Comparison of ENCODE assay signal across 8 cellular contexts in genomic region chr10:130137077-130137448, GRCh38. TPM values are rescaled to one million over a fixed set of nuclear protein-coding genes. Genes with fewer than 3 reads are reported as not detected.
A peak's percentile ranks its signal among the peaks of the same experiment; 100 is the strongest.
DNase-seq lines count a peak whose midpoint lies in the region; ATAC-seq and TF ChIP-seq lines count a peak whose summit lies in the region.

No MANE protein-coding gene starts in this region.

- no peak overlapping the region for H4K5ac ChIP-seq in mesendoderm (ENCODE audit: low read length)

- no peak overlapping the region for H2BK5ac ChIP-seq in mesendoderm (ENCODE audit: low read length)

- no peak for TF ChIP-seq CTCF in breast epithelium (IDR thresholded peaks at IDR 0.05)

- no CpG with 5 or more reads among the region's 10 CpGs for WGBS in mesendoderm (ENCODE audit: extremely low coverage, insufficient coverage, low lambda C conversion rate)

- intact Hi-C loops in breast epithelium (cut with DNase I; ENCODE audit: low total_unique reads), result no loop called here

- peaks cover 29% of the 10 kb centered on the region for H3K36me3 ChIP-seq in MG63
- no peaks in the 10 kb centered on the region for H3K36me3 ChIP-seq in breast epithelium
- H3K36me3 ChIP-seq in mesendoderm (ENCODE audit: control insufficient read depth, insufficient read depth, low read length), result no peaks in the 10 kb centered on the region

- H4K8ac ChIP-seq in mesendoderm (ENCODE audit: low read depth, low read length), result no peak overlapping the region

- no peak overlapping the region for H2BK15ac ChIP-seq in mesendoderm (replicated peaks; ENCODE audit: low read depth)

- no peak overlapping the region for H2AK5ac ChIP-seq in mesendoderm (ENCODE audit: low read length)

- H3K27ac ChIP-seq in breast epithelium, result peak overlapping the region; percentile 84 to 93
- no peak overlapping the region for H3K27ac ChIP-seq in mesendoderm (ENCODE audit: low read depth, low read length)

- DNase-seq in EL, result peak; percentile 30
- peak; percentile 11 for DNase-seq in MG63
- DNase-seq in breast epithelium (ENCODE audit: low spot score in 2 of 2), result no peak
- peak; percentile 69 for DNase-seq in mesendoderm
- DNase-seq in CD1c-positive myeloid dendritic cell (ENCODE audit: extremely low spot score), result no peak

- no peak overlapping the region for H3K23ac ChIP-seq in mesendoderm (ENCODE audit: low read length)

- H3K9ac ChIP-seq in mesendoderm (ENCODE audit: low read length), result peak overlapping the region; percentile 94

- H3K56ac ChIP-seq in mesendoderm (ENCODE audit: low read length), result peak overlapping the region; percentile 95

- peaks cover 9% of the 10 kb centered on the region for H3K79me1 ChIP-seq in mesendoderm (ENCODE audit: low read length)

- H3K9me3 ChIP-seq in MG63 (no peaks in the 10 kb centered on the region), breast epithelium (no peaks in the 10 kb centered on the region)

- peaks cover 48% of the 10 kb centered on the region for H3K79me2 ChIP-seq in mesendoderm (ENCODE audit: control insufficient read depth, insufficient read depth, low read length)

- ATAC-seq in HG02763 (IDR thresholded peaks at IDR 0.05; ENCODE audit: unreplicated experiment) (no peak), GM21381 (IDR thresholded peaks at IDR 0.05; ENCODE audit: unreplicated experiment) (no peak), GM18867 (IDR thresholded peaks at IDR 0.05; ENCODE audit: unreplicated experiment) (no peak)

- peak overlapping the region; percentile 91 for H3K4me3 ChIP-seq in MG63
- H3K4me3 ChIP-seq in breast epithelium, result peak overlapping the region; percentile 99 to 100 (median 100)
- peak overlapping the region; percentile 33 for H3K4me3 ChIP-seq in mesendoderm (ENCODE audit: low read length)

- H3K18ac ChIP-seq in mesendoderm (ENCODE audit: low read length), result peak overlapping the region; percentile 89

- H3K4me1 ChIP-seq in breast epithelium (peaks cover 0 to 12% of the 10 kb centered on the region in 2 donors), mesendoderm (ENCODE audit: control insufficient read depth, low read depth, low read length) (peaks cover 3% of the 10 kb centered on the region)

- no peak overlapping the region for H2BK120ac ChIP-seq in mesendoderm (ENCODE audit: low read depth, low read length)

- TF ChIP-seq POLR2A in breast epithelium (IDR thresholded peaks at IDR 0.05), result no peak

- peak overlapping the region; percentile 73 for H3K4me2 ChIP-seq in mesendoderm (ENCODE audit: low read length)

- peak overlapping the region; percentile 50 for H3K4ac ChIP-seq in mesendoderm (ENCODE audit: low read depth, low read length)

- H3K27me3 ChIP-seq in MG63, result no peaks in the 10 kb centered on the region
- no peaks in the 10 kb centered on the region for H3K27me3 ChIP-seq in breast epithelium
- no peaks in the 10 kb centered on the region for H3K27me3 ChIP-seq in mesendoderm (ENCODE audit: insufficient read depth, low read length, poor library complexity)

RNA-seq across cellular contexts. Expression of gene GLRX3, which starts 0.9 kb away (rescaled TPM):
- total RNA-seq in MG63 (2014; rRNA removed; shearing (Covaris generic); ENCODE audit: low replicate concordance), result 369 and 2,100 TPM in 2 replicates
- total RNA-seq in breast epithelium, result 10 to 100 TPM; 36.1 to 63.4 (median 43.5) TPM
- 226 TPM for polyA plus RNA-seq in mesendoderm (2013, experiment 1 of 2)
- 225 TPM for polyA plus RNA-seq in mesendoderm (2013, experiment 2 of 2)

RNA-seq across cellular contexts. Expression of gene C10orf143, which starts 26.4 kb away (rescaled TPM):
- 2.8 and 3.6 TPM in 2 replicates for total RNA-seq in MG63 (2014; rRNA removed; shearing (Covaris generic); ENCODE audit: low replicate concordance)
- 1 to 10 TPM; 2.1 to 6.6 (median 2.9) TPM for total RNA-seq in breast epithelium
- 2.3 TPM for polyA plus RNA-seq in mesendoderm (2013, experiment 1 of 2)
- polyA plus RNA-seq in mesendoderm (2013, experiment 2 of 2), result 2.2 TPM

Comparison
In these comparisons a context has a peak if more than half of its experiments do, and no peak if none do; other contexts are left out.
1. DNase-seq: peak in EL (single experiment), MG63 (single experiment) and mesendoderm (single experiment); none in breast epithelium (0 of 2) and CD1c-positive myeloid dendritic cell (single experiment).
2. H3K4me3 ChIP-seq: peak in every context shown above with its lines; median percentile 100 in breast epithelium; 91 in MG63; 33 in mesendoderm.